In the genomic region with DNA sequence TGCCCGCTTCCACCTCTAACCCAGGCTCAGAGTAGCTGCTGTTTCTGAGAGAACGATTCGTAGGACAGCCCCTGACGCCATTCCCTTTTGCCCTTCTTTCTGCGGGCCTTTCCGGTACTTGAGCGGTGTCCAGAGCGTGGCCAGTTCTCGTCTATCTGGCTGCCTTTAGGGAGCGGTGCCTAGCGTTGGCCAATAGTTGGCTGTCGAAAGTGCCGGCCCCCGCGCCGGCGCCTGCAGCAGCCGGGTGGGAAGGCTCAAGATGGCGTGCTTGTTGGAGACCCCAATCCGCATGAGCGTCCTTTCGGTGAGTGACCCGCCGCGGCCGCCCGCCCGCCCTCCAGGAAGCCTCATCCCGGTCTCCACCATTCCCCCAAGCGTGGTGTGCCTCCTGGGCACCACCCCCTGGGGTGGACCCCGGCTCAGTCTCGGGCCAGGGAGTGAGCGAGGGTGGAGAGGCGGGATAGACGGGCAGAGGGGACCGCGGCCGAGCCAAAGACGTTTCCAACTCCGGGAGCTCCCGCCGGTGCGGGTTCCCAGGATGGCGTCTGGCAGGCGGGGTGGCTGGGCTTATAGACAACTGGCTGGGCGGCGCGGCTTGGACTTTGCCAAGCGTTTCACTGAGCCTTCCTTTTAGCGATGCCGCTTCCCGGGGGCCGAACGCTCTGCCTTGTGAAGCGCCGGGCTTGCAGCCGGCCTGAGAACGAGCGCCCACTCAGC, we compare ENCODE assay signal across 8 cellular contexts. TPM values are rescaled to one million over a fixed set of nuclear protein-coding genes. Genes with fewer than 3 reads are reported as not detected.
DNase-seq lines count a peak whose midpoint lies in the region; FAIRE-seq and TF ChIP-seq lines count a peak whose summit lies in the region.

A gene with protein sequence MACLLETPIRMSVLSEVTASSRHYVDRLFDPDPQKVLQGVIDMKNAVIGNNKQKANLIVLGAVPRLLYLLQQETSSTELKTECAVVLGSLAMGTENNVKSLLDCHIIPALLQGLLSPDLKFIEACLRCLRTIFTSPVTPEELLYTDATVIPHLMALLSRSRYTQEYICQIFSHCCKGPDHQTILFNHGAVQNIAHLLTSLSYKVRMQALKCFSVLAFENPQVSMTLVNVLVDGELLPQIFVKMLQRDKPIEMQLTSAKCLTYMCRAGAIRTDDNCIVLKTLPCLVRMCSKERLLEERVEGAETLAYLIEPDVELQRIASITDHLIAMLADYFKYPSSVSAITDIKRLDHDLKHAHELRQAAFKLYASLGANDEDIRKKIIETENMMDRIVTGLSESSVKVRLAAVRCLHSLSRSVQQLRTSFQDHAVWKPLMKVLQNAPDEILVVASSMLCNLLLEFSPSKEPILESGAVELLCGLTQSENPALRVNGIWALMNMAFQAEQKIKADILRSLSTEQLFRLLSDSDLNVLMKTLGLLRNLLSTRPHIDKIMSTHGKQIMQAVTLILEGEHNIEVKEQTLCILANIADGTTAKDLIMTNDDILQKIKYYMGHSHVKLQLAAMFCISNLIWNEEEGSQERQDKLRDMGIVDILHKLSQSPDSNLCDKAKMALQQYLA (plus strand): TSS at position 6 of the 717 bp plus-strand sequence. CDS start 254 bp downstream, at position 260.

- WGBS in liver, result under 1% methylated on average over 59 of the region's 59 CpGs

- peaks cover 43% of the 10 kb centered on the region for H3K4me1 Mint-ChIP-seq in stimulated activated naive CD8-positive, alpha-beta T cell treated with anti-CD3 and anti-CD28 coated beads, Interleukin-15, Interleukin-2, amounts not matched to agents 100 ng/mL and 50 ng/mL, for 24 hours (ENCODE audit: low read depth)

- TF ChIP-seq CTCF in LNCaP clone FGC (IDR thresholded peaks at IDR 0.05; ENCODE audit: control insufficient read depth, extremely low read depth, insufficient read depth), result no peak
- TF ChIP-seq CTCF in VCaP (conservative IDR thresholded peaks at IDR 0.05), result no peak
- no peak for TF ChIP-seq CTCF in liver (IDR thresholded peaks at IDR 0.05; ENCODE audit: low read depth, low read length, missing input control)

- H3K4me3 ChIP-seq in LNCaP clone FGC (ENCODE audit: low read depth, low read length) (peak within 1 kb of the TSS; percentile 94), liver (ENCODE audit: low read depth in 1 of 3, low read length in 3 of 3) (peak within 1 kb of the TSS; percentile 71 to 80 (median 75))

- no peaks in the 10 kb centered on the region for H3K27me3 Mint-ChIP-seq in stimulated activated naive CD8-positive, alpha-beta T cell treated with anti-CD3 and anti-CD28 coated beads, Interleukin-15, Interleukin-2, amounts not matched to agents 100 ng/mL and 50 ng/mL, for 24 hours

- no peaks in the 10 kb centered on the region for H3K27me3 ChIP-seq in liver (ENCODE audit: control insufficient read depth in 4 of 4, insufficient read depth in 4 of 4, low read length in 3 of 4)

- 0 out of 2 replicates have a peak, but pooled peaks have one; percentile 36 for TF ChIP-seq POLR2A in H54 (IDR thresholded peaks at IDR 0.05; ENCODE audit: low read depth, low read length)

- H3K36me3 ChIP-seq in liver (ENCODE audit: control insufficient read depth in 4 of 4, insufficient read depth in 3 of 4, low read depth in 1 of 4, low read length in 3 of 4), result peaks cover 0 to 2% (median 0%) of the 10 kb centered on the region in 4 donors

- H3K9me3 ChIP-seq in liver (ENCODE audit: control insufficient read depth in 4 of 4, low read length in 3 of 4), result no peaks in the 10 kb centered on the region

- peak within 1 kb of the TSS; percentile 93 for H3K4me3 Mint-ChIP-seq in stimulated activated naive CD8-positive, alpha-beta T cell treated with anti-CD3 and anti-CD28 coated beads, Interleukin-15, Interleukin-2, amounts not matched to agents 100 ng/mL and 50 ng/mL, for 24 hours

- peaks cover 0 to 21% (median 16%) of the 10 kb centered on the region in 4 donors for H3K4me1 ChIP-seq in liver (ENCODE audit: control insufficient read depth in 4 of 4, insufficient read depth in 4 of 4, low read length in 3 of 4)

- H3K27ac ChIP-seq in VCaP (peak within 1 kb of the TSS; percentile 96), liver (ENCODE audit: low read depth in 1 of 2, low read length in 2 of 2) (peak within 1 kb of the TSS; percentile 84 to 91)

- H3K36me3 Mint-ChIP-seq in stimulated activated naive CD8-positive, alpha-beta T cell treated with anti-CD3 and anti-CD28 coated beads, Interleukin-15, Interleukin-2, amounts not matched to agents 100 ng/mL and 50 ng/mL, for 24 hours (ENCODE audit: low read depth), result peaks cover 19% of the 10 kb centered on the region

- DNase-seq in activated T-cell treated with anti-CD3 and anti-CD28 coated beads for 48 hours (ENCODE audit: low read depth), result peak; percentile 27
- no peak for DNase-seq in activated T-cell treated with anti-CD3 and anti-CD28 coated beads, Interleukin-2, amount 50 U/mL, for 48 hours
- peak; percentile 35 for DNase-seq in H54 (ENCODE audit: insufficient read length, low spot score)
- no peak for DNase-seq in LNCaP clone FGC (ENCODE audit: low read depth)
- peak; percentile 79 to 92 for DNase-seq in dermis microvascular lymphatic vessel endothelial cell (ENCODE audit: low read depth in 2 of 2)

- no peak for TF ChIP-seq RAD21 in liver (IDR thresholded peaks at IDR 0.05)

- peak within 1 kb of the TSS; percentile 96 for H3K27ac Mint-ChIP-seq in stimulated activated naive CD8-positive, alpha-beta T cell treated with anti-CD3 and anti-CD28 coated beads, Interleukin-15, Interleukin-2, amounts not matched to agents 100 ng/mL and 50 ng/mL, for 24 hours

- no peak for FAIRE-seq in H54 (lab: Jason Lieb, UNC)

- peak within 1 kb of the TSS; percentile 69 to 76 for H3K9ac ChIP-seq in liver (ENCODE audit: low read depth in 1 of 2, low read length in 2 of 2)

- no peaks in the 10 kb centered on the region for H3K9me3 Mint-ChIP-seq in stimulated activated naive CD8-positive, alpha-beta T cell treated with anti-CD3 and anti-CD28 coated beads, Interleukin-15, Interleukin-2, amounts not matched to agents 100 ng/mL and 50 ng/mL, for 24 hours

TF ChIP-seq in liver, 16 proteins besides CTCF, POLR2A, EP300 and RAD21 (continues in another document):
- TF ChIP-seq EGR1 (IDR thresholded peaks at IDR 0.05; ENCODE audit: low read depth in 2 of 2) (no peak), FOXA2 (IDR thresholded peaks at IDR 0.05) (no peak), NR2F2 (IDR thresholded peaks at IDR 0.05) (no peak), YY1 (IDR thresholded peaks at IDR 0.05) (peak; percentile 98), FOXA1 (IDR thresholded peaks at IDR 0.05) (no peak), RXRA (IDR thresholded peaks at IDR 0.05) (peak in 1 of 2 donors; percentile 19), HNF4A (conservative IDR thresholded peaks at IDR 0.05) (no peak), TAF1 (conservative IDR thresholded peaks at IDR 0.05) (peak; percentile 74), JUND (IDR thresholded peaks at IDR 0.05) (no peak), GABPA (IDR thresholded peaks at IDR 0.05 in 1 of 2, conservative IDR thresholded peaks at IDR 0.05 in 1 of 2) (peak in 1 of 2 donors; percentile 62)
- TF ChIP-seq, protein P1, sequence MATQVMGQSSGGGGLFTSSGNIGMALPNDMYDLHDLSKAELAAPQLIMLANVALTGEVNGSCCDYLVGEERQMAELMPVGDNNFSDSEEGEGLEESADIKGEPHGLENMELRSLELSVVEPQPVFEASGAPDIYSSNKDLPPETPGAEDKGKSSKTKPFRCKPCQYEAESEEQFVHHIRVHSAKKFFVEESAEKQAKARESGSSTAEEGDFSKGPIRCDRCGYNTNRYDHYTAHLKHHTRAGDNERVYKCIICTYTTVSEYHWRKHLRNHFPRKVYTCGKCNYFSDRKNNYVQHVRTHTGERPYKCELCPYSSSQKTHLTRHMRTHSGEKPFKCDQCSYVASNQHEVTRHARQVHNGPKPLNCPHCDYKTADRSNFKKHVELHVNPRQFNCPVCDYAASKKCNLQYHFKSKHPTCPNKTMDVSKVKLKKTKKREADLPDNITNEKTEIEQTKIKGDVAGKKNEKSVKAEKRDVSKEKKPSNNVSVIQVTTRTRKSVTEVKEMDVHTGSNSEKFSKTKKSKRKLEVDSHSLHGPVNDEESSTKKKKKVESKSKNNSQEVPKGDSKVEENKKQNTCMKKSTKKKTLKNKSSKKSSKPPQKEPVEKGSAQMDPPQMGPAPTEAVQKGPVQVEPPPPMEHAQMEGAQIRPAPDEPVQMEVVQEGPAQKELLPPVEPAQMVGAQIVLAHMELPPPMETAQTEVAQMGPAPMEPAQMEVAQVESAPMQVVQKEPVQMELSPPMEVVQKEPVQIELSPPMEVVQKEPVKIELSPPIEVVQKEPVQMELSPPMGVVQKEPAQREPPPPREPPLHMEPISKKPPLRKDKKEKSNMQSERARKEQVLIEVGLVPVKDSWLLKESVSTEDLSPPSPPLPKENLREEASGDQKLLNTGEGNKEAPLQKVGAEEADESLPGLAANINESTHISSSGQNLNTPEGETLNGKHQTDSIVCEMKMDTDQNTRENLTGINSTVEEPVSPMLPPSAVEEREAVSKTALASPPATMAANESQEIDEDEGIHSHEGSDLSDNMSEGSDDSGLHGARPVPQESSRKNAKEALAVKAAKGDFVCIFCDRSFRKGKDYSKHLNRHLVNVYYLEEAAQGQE (IDR thresholded peaks at IDR 0.05), result peak; percentile 35
- TF ChIP-seq, protein P2, sequence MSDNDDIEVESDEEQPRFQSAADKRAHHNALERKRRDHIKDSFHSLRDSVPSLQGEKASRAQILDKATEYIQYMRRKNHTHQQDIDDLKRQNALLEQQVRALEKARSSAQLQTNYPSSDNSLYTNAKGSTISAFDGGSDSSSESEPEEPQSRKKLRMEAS (IDR thresholded peaks at IDR 0.05), result no peak
- TF ChIP-seq, protein P3, sequence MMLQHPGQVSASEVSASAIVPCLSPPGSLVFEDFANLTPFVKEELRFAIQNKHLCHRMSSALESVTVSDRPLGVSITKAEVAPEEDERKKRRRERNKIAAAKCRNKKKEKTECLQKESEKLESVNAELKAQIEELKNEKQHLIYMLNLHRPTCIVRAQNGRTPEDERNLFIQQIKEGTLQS (IDR thresholded peaks at IDR 0.05), result no peak

RNA-seq across cellular contexts. Expression of the gene that starts here (rescaled TPM):
- total RNA-seq in dermis microvascular lymphatic vessel endothelial cell (41.1 and 51.2 TPM in 2 replicates), liver (10 to 100 TPM; 34.1 to 53.6 TPM)
- polyA plus RNA-seq in liver, result 10 to 100 TPM in 1 of 2 donors, 1 to 10 TPM in 1; 8.4 to 11.5 TPM

Comparison
In these comparisons a context has a peak if more than half of its experiments do, and no peak if none do; other contexts are left out.
1. DNase-seq: peak in activated T-cell treated with anti-CD3 and anti-CD28 coated beads for 48 hours (single experiment), H54 (single experiment) and dermis microvascular lymphatic vessel endothelial cell (2 of 2); none in activated T-cell treated with anti-CD3 and anti-CD28 coated beads, Interleukin-2, amount 50 U/mL, for 48 hours (0 of 2) and LNCaP clone FGC (single experiment).